1 cellular context compared by ENCODE assay signal in the genomic region with DNA sequence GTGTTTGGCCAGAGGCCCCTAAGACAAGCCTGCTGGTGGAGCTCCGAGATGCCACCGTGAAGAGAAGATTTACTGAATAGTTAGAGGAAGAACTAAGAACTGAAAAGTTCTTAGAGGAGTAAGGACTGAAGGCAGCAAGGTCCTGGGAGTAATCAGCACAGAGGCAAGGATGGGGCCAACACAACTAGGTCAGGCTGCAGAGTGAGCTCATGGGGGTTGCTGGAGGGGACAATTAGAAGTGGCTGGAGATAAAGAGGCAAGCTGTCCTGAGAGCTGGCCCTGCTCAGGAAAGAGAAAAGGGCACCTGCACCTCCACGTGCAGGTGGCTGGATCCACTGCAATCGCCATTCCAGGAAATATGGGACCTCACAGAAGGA.
TF ChIP-seq lines count a peak whose summit lies in the region.

No MANE protein-coding gene starts in this region.

TF ChIP-seq in IMR-90, 13 proteins besides CTCF, POLR2A, EP300 and RAD21:
- no peak for TF ChIP-seq MAFK (IDR thresholded peaks at IDR 0.05; ENCODE audit: low read depth, low read length)
- no peak for TF ChIP-seq MAZ (IDR thresholded peaks at IDR 0.05; ENCODE audit: borderline replicate concordance, low read depth, low read length)
- no peak for TF ChIP-seq CEBPB (IDR thresholded peaks at IDR 0.05; ENCODE audit: low read depth, low read length)
TF ChIP-seq in IMR-90: peak in this region for 0.
